Comparison of ENCODE assay signal across 5 cellular contexts in genomic region chr17:26734775-26735174, GRCh38.
DNase-seq lines count a peak whose midpoint lies in the region; ATAC-seq, FAIRE-seq and TF ChIP-seq lines count a peak whose summit lies in the region.
"Not testable (repeated sequence)": the region's sequence is repeated elsewhere in the genome, so short reads cannot be mapped to it uniquely, and the experiment has no call there.

No MANE protein-coding gene starts in this region.

- not testable (repeated sequence) for H2AFZ ChIP-seq in K562 (ENCODE audit: low read depth, low read length)

- H3K36me3 ChIP-seq in K562 (ENCODE audit: control insufficient read depth, insufficient read depth, low read length) = not testable (repeated sequence)

- peak overlapping the region; percentile 5 for H3K27ac Mint-ChIP-seq in Calu3 (ENCODE audit: unreplicated experiment)
- peak overlapping the region; percentile 9 for H3K27ac Mint-ChIP-seq in T-helper 2 cell treated with Interferon-gamma antibody and Interleukin-4, amounts not matched to agents 5 μg/mL and 100 μg/mL, for 36 hours
- H3K27ac Mint-ChIP-seq in glutamatergic neuron (ENCODE audit: unreplicated experiment) = peak overlapping the region; percentile 6
- H3K27ac Mint-ChIP-seq in stimulated activated naive CD8-positive, alpha-beta T cell treated with anti-CD3 and anti-CD28 coated beads, Interleukin-15, Interleukin-2, amounts not matched to agents 100 ng/mL and 50 ng/mL, for 24 hours = peak overlapping the region; percentile 3

- not testable (repeated sequence) for H3K27ac ChIP-seq in K562 (ENCODE audit: extremely low read depth, low read depth, low read length)

- not testable (repeated sequence) for H3K9ac ChIP-seq in K562 (ENCODE audit: insufficient read depth in 1 of 2, low read depth in 2 of 2, low read length in 2 of 2)

- not testable (repeated sequence) for H3K27me3 Mint-ChIP-seq in Calu3 (ENCODE audit: unreplicated experiment); T-helper 2 cell treated with Interferon-gamma antibody and Interleukin-4, amounts not matched to agents 5 μg/mL and 100 μg/mL, for 36 hours (ENCODE audit: low read depth); glutamatergic neuron (ENCODE audit: unreplicated experiment); stimulated activated naive CD8-positive, alpha-beta T cell treated with anti-CD3 and anti-CD28 coated beads, Interleukin-15, Interleukin-2, amounts not matched to agents 100 ng/mL and 50 ng/mL, for 24 hours

- peaks cover 18% of the 10 kb centered on the region for H3K9me3 Mint-ChIP-seq in Calu3 (ENCODE audit: low read depth, unreplicated experiment)
- H3K9me3 Mint-ChIP-seq in T-helper 2 cell treated with Interferon-gamma antibody and Interleukin-4, amounts not matched to agents 5 μg/mL and 100 μg/mL, for 36 hours = peaks cover 43% of the 10 kb centered on the region
- H3K9me3 Mint-ChIP-seq in glutamatergic neuron (ENCODE audit: unreplicated experiment) = peaks cover 24% of the 10 kb centered on the region
- H3K9me3 Mint-ChIP-seq in stimulated activated naive CD8-positive, alpha-beta T cell treated with anti-CD3 and anti-CD28 coated beads, Interleukin-15, Interleukin-2, amounts not matched to agents 100 ng/mL and 50 ng/mL, for 24 hours = peaks cover 12% of the 10 kb centered on the region

- H3K36me3 Mint-ChIP-seq in Calu3 (ENCODE audit: insufficient read depth, unreplicated experiment); T-helper 2 cell treated with Interferon-gamma antibody and Interleukin-4, amounts not matched to agents 5 μg/mL and 100 μg/mL, for 36 hours (ENCODE audit: low read depth); glutamatergic neuron (ENCODE audit: unreplicated experiment): not testable (repeated sequence)
- H3K36me3 Mint-ChIP-seq in stimulated activated naive CD8-positive, alpha-beta T cell treated with anti-CD3 and anti-CD28 coated beads, Interleukin-15, Interleukin-2, amounts not matched to agents 100 ng/mL and 50 ng/mL, for 24 hours (ENCODE audit: low read depth) = peaks cover 11% of the 10 kb centered on the region

- TF ChIP-seq POLR2A in K562 (conservative IDR thresholded peaks at IDR 0.05) = not testable (repeated sequence)

- in situ Hi-C loops in K562 (cut with MboI) = not testable (repeated sequence)

- not testable (repeated sequence) for H3K9me3 ChIP-seq in K562 (replicated peaks; ENCODE audit: control insufficient read depth, insufficient read depth, low read depth, low read length)

- intact Hi-C loops in Calu3 (cut with micrococcal nuclease; ENCODE audit: unreplicated experiment); K562 (cut with micrococcal nuclease): not testable (repeated sequence)

- not testable (repeated sequence) for H4K20me1 ChIP-seq in K562 (replicated peaks; ENCODE audit: control insufficient read depth, insufficient read depth, low read length)

- not testable (repeated sequence) for BruUV-seq in Calu3 (replicated peaks; lab: Mats Ljungman, UMichigan); K562 (replicated peaks; lab: Mats Ljungman, UMichigan)

- POLR2A ChIA-PET in K562 (lab: Yijun Ruan, JAX) = not testable (repeated sequence)

- not testable (repeated sequence) for DNase-seq in Calu3; T-helper 2 cell treated with Interferon-gamma antibody and Interleukin-4, amounts not matched to agents 5 μg/mL and 100 μg/mL, for 36 hours (ENCODE audit: low spot score); K562 (ENCODE audit: extremely low read depth in 1 of 4, low spot score in 3 of 4); glutamatergic neuron

- not testable (repeated sequence) for H3K9me1 ChIP-seq in K562 (ENCODE audit: control insufficient read depth, insufficient read depth, low read length)

- 5% methylated on average over 1 of the region's 2 CpGs for WGBS in K562 (ENCODE audit: insufficient coverage, low coverage, missing lambda C conversion rate)

- not testable (repeated sequence) for H3K4me2 ChIP-seq in K562 (ENCODE audit: insufficient read depth, low read length)

- not testable (repeated sequence) for H3K4me3 ChIP-seq in K562

- FAIRE-seq in K562 (lab: Jason Lieb, UNC) = not testable (repeated sequence)

- CTCF ChIA-PET in Calu3 (lab: Charles Lee); K562 (lab: Yijun Ruan, JAX; ENCODE audit: low intra/inter-chr PET ratio): not testable (repeated sequence)

- not testable (repeated sequence) for H3K4me1 ChIP-seq in K562 (replicated peaks in 1 of 2; ENCODE audit: control insufficient read depth in 2 of 2, insufficient read depth in 2 of 2, low read length in 2 of 2)

- not testable (repeated sequence) for TF ChIP-seq EP300 in K562 (IDR thresholded peaks at IDR 0.05; ENCODE audit: low read length)

- not testable (repeated sequence) for H3K4me3 Mint-ChIP-seq in Calu3 (ENCODE audit: low read depth, unreplicated experiment); T-helper 2 cell treated with Interferon-gamma antibody and Interleukin-4, amounts not matched to agents 5 μg/mL and 100 μg/mL, for 36 hours; glutamatergic neuron (ENCODE audit: unreplicated experiment); stimulated activated naive CD8-positive, alpha-beta T cell treated with anti-CD3 and anti-CD28 coated beads, Interleukin-15, Interleukin-2, amounts not matched to agents 100 ng/mL and 50 ng/mL, for 24 hours

- not testable (repeated sequence) for H3K27me3 ChIP-seq in K562 (ENCODE audit: control insufficient read depth in 2 of 2, insufficient read depth in 2 of 2, low read length in 2 of 2)

- H3K79me2 ChIP-seq in K562 (ENCODE audit: control insufficient read depth, insufficient read depth, low read length) = not testable (repeated sequence)

- not testable (repeated sequence) for ATAC-seq in K562

- TF ChIP-seq RAD21 in K562 (CRISPR knock-in tag; conservative IDR thresholded peaks at IDR 0.05 in 1 of 2, IDR thresholded peaks at IDR 0.05 in 1 of 2) = not testable (repeated sequence)

- H3K4me1 Mint-ChIP-seq in Calu3 (ENCODE audit: low read depth, unreplicated experiment); T-helper 2 cell treated with Interferon-gamma antibody and Interleukin-4, amounts not matched to agents 5 μg/mL and 100 μg/mL, for 36 hours (ENCODE audit: low read depth); glutamatergic neuron (ENCODE audit: low read depth, unreplicated experiment); stimulated activated naive CD8-positive, alpha-beta T cell treated with anti-CD3 and anti-CD28 coated beads, Interleukin-15, Interleukin-2, amounts not matched to agents 100 ng/mL and 50 ng/mL, for 24 hours (ENCODE audit: low read depth): not testable (repeated sequence)

- not testable (repeated sequence) for TF ChIP-seq CTCF in Calu3 (IDR thresholded peaks at IDR 0.05; ENCODE audit: unreplicated experiment); K562 (IDR thresholded peaks at IDR 0.05 in 2 of 3, conservative IDR thresholded peaks at IDR 0.05 in 1 of 3; ENCODE audit: insufficient read depth in 2 of 3, low read depth in 1 of 3, low read length in 3 of 3); glutamatergic neuron (IDR thresholded peaks at IDR 0.05; ENCODE audit: partially characterized antibody, unreplicated experiment)

TF ChIP-seq in K562, 482 proteins besides CTCF, POLR2A, EP300 and RAD21:
- TF ChIP-seq CEBPG (CRISPR knock-in tag; IDR thresholded peaks at IDR 0.05); ATF3 (CRISPR knock-in tag; conservative IDR thresholded peaks at IDR 0.05): not testable (repeated sequence)
- TF ChIP-seq CEBPG (tag; conservative IDR thresholded peaks at IDR 0.05 in 1 of 2, IDR thresholded peaks at IDR 0.05 in 1 of 2) (peak; percentile 53 to 77), CEBPB (tag; IDR thresholded peaks at IDR 0.05) (peak; percentile 71), TRIM24 (IDR thresholded peaks at IDR 0.05) (peak; percentile 83 to 94; a peak in 2 of 4 replicates), ATF3 (IDR thresholded peaks at IDR 0.05) (peak; percentile 59; the same call in 1 of the 2 replicates)
